Comparison of ENCODE assay signal across 16 cellular contexts in the genomic region with DNA sequence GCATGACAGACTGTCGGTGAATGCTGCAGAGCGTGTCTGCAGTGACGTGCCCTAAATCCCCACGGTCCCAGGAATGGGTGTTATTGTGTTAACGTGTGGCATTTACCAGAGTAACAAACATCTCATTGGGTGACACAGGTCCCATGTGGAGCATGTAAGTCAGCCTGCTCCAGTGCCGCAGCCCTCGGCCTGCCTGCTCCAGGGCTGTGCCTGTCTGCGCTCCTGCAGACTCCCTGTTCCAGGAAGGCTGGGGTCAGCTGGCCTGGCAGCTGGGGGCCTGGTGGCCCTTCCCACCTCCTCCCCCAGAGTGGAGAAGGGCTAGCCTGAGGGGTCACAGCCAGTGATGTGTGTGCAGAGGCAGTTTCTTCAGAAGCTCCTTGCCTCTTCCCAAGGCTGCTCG.
"Had no signal": no experiment of that assay in that cellular context is flagged by ENCODE, and none has a peak within 500 bp of the region (broad histone marks: within the 10 kb centered on the region; RNA-seq: fewer than 3 reads in every experiment).

No MANE protein-coding gene starts in this region.

- DNase-seq: colonic mucosa; dermis blood vessel endothelial cell; effector CD4-positive, alpha-beta T cell; foreskin melanocyte; heart left ventricle; hippocampal formation; left colon; posterior cingulate gyrus; stimulated activated CD4-positive, alpha-beta T cell treated with anti-CD3 and anti-CD28 coated beads, Interleukin-4, amount 100 ng/mL, for 1 hour; stimulated activated CD8-positive, alpha-beta memory T cell treated with anti-CD3 and anti-CD28 coated beads, Interleukin-4, amount 100 ng/mL, for 48 hours; stimulated activated naive CD8-positive, alpha-beta T cell treated with anti-CD3 and anti-CD28 coated beads, Interleukin-15, Interleukin-2, amounts not matched to agents 100 U/mL and 50 U/mL, for 24 hours; thyroid gland; uterus had no signal

- H3K4me3 ChIP-seq: colonic mucosa, heart left ventricle, right atrium auricular region, suprapubic skin, thyroid gland, uterus had no signal

- ATAC-seq: stimulated activated effector memory CD8-positive, alpha-beta T cell treated with anti-CD3 and anti-CD28 coated beads, Interleukin-12 subunit alpha, Interleukin-12 subunit beta, amount 100 ng/mL, for 72 hours; stimulated activated naive CD8-positive, alpha-beta T cell treated with anti-CD3 and anti-CD28 coated beads, Interleukin-15, Interleukin-2, amounts not matched to agents 100 U/mL and 50 U/mL, for 24 hours had no signal

- H3K27me3 ChIP-seq: colonic mucosa, right atrium auricular region, suprapubic skin, thyroid gland, uterus had no signal

- H3K4me1 ChIP-seq: colonic mucosa, heart left ventricle, right atrium auricular region, suprapubic skin, thyroid gland, uterus had no signal

- H3K36me3 ChIP-seq: colonic mucosa, heart left ventricle, right atrium auricular region, suprapubic skin, thyroid gland, uterus had no signal

- H3K27ac ChIP-seq: colonic mucosa, heart left ventricle, right atrium auricular region, suprapubic skin, thyroid gland, uterus had no signal

- H3K9me3 ChIP-seq: colonic mucosa, heart left ventricle, right atrium auricular region, suprapubic skin, thyroid gland, uterus had no signal
